ENCODE assay signal across 18 cellular contexts in the genomic region with DNA sequence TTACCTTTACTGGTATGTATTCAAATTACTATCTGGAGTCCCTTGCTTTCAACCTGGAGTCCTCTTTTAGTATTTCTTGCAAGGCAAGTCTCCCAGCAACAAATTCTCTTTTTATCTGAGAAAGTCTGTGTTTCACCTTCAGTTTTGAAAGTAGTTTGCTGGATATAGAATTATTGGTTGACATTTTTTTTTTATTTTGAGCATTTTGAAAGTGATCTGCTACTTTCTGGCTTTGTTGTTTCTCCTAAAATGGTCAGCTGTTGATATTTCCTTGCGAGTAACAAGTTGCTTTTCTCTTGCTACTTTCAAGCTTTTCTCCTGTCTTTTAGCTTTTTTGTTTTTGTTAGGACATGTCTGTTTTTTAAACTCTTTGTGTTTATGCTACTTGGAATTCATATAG.
DNase-seq lines count a peak whose midpoint lies in the region; ATAC-seq and TF ChIP-seq lines count a peak whose summit lies in the region.
"Had no signal": no experiment of that assay in that cellular context is flagged by ENCODE, and none has a peak within 500 bp of the region (broad histone marks: within the 10 kb centered on the region; RNA-seq: fewer than 3 reads in every experiment).

No MANE protein-coding gene starts in this region.

- H3K4me1 ChIP-seq in adipocyte (ENCODE audit: control insufficient read depth, insufficient read depth, low read length) (no peaks in the 10 kb centered on the region), osteoblast (ENCODE audit: insufficient read depth, low read length) (no peaks in the 10 kb centered on the region)
- H3K4me1 ChIP-seq: A549; BLaER1 treated with 17β-estradiol and CSF1 and Interleukin-3, amounts not matched to agents 10 nM and 100 nM; Caco-2 had no signal

- peaks cover 23 to 25% of the 10 kb centered on the region in 2 donors for H3K36me3 Mint-ChIP-seq in activated T-cell treated with anti-CD3 and anti-CD28 coated beads, Interleukin-2, amount 50 U/mL, for 72 hours (ENCODE audit: insufficient read depth in 2 of 2)
- peaks cover 6% of the 10 kb centered on the region for H3K36me3 Mint-ChIP-seq in activated T-cell treated with anti-CD3 and anti-CD28 coated beads, Interleukin-2, amount 50 U/mL, for 24 hours (ENCODE audit: low read depth)
- H3K36me3 Mint-ChIP-seq in activated naive CD4-positive, alpha-beta T cell treated with anti-CD3 and anti-CD28 coated beads for 36 hours (ENCODE audit: low read depth), result peaks cover 2% of the 10 kb centered on the region

- no peak overlapping the region for H3K27ac ChIP-seq in osteoblast (ENCODE audit: low read depth, low read length)
- H3K27ac ChIP-seq: 22Rv1; A549; BLaER1 treated with 17β-estradiol and CSF1 and Interleukin-3, amounts not matched to agents 10 nM and 100 nM; C4-2B had no signal

- H3K9me3 Mint-ChIP-seq in activated T-cell treated with anti-CD3 and anti-CD28 coated beads, Interleukin-2, amount 50 U/mL, for 72 hours, result peaks cover 17 to 20% of the 10 kb centered on the region in 2 donors
- peaks cover 46% of the 10 kb centered on the region for H3K9me3 Mint-ChIP-seq in activated T-cell treated with anti-CD3 and anti-CD28 coated beads, Interleukin-2, amount 50 U/mL, for 24 hours
- H3K9me3 Mint-ChIP-seq in activated naive CD4-positive, alpha-beta T cell treated with anti-CD3 and anti-CD28 coated beads for 36 hours, result peaks cover 35% of the 10 kb centered on the region

- no peak overlapping the region for H3K4me2 ChIP-seq in osteoblast (ENCODE audit: insufficient read depth, low read length)
- H3K4me2 ChIP-seq: A549; BLaER1 treated with 17β-estradiol and CSF1 and Interleukin-3, amounts not matched to agents 10 nM and 100 nM had no signal

- H3K4me3 ChIP-seq in adipocyte (ENCODE audit: low read length) (peak overlapping the region; percentile 12), osteoblast (ENCODE audit: insufficient read depth, low read length) (no peak overlapping the region)
- H3K4me3 ChIP-seq: A549; BLaER1 treated with 17β-estradiol and CSF1 and Interleukin-3, amounts not matched to agents 10 nM and 100 nM had no signal

- no peaks in the 10 kb centered on the region for H4K20me1 ChIP-seq in osteoblast (ENCODE audit: insufficient read depth, low read length)
- H4K20me1 ChIP-seq: BLaER1 treated with 17β-estradiol and CSF1 and Interleukin-3, amounts not matched to agents 10 nM and 100 nM had no signal

- no peaks in the 10 kb centered on the region for H3K4me1 Mint-ChIP-seq in activated T-cell treated with anti-CD3 and anti-CD28 coated beads, Interleukin-2, amount 50 U/mL, for 72 hours (ENCODE audit: low read depth)
- H3K4me1 Mint-ChIP-seq in activated T-cell treated with anti-CD3 and anti-CD28 coated beads, Interleukin-2, amount 50 U/mL, for 24 hours (ENCODE audit: low read depth), result no peaks in the 10 kb centered on the region
- H3K4me1 Mint-ChIP-seq in activated naive CD4-positive, alpha-beta T cell treated with anti-CD3 and anti-CD28 coated beads for 36 hours (ENCODE audit: low read depth), result no peaks in the 10 kb centered on the region
- H3K4me1 Mint-ChIP-seq: B cell had no signal

- no peaks in the 10 kb centered on the region for H3K36me3 ChIP-seq in adipocyte (ENCODE audit: control insufficient read depth, insufficient read depth, low read length, severe bottlenecking)
- H3K36me3 ChIP-seq in osteoblast (ENCODE audit: insufficient read depth, low read length), result no peaks in the 10 kb centered on the region

- no peaks in the 10 kb centered on the region for H3K27me3 Mint-ChIP-seq in activated T-cell treated with anti-CD3 and anti-CD28 coated beads, Interleukin-2, amount 50 U/mL, for 72 hours (ENCODE audit: low read depth)
- no peaks in the 10 kb centered on the region for H3K27me3 Mint-ChIP-seq in activated T-cell treated with anti-CD3 and anti-CD28 coated beads, Interleukin-2, amount 50 U/mL, for 24 hours
- no peaks in the 10 kb centered on the region for H3K27me3 Mint-ChIP-seq in activated naive CD4-positive, alpha-beta T cell treated with anti-CD3 and anti-CD28 coated beads for 36 hours (ENCODE audit: low read depth)
- H3K27me3 Mint-ChIP-seq: B cell; CD4-positive, alpha-beta T cell had no signal

- CTCF ChIA-PET in activated naive CD4-positive, alpha-beta T cell treated with anti-CD3 and anti-CD28 coated beads for 36 hours (lab: Charles Lee), result interaction anchor here (0.6 kb wide), 1 partner anchor 1322 kb away, joined by 8 read pairs; no protein-coding TSS in a partner anchor

- no peaks in the 10 kb centered on the region for H3K79me2 ChIP-seq in osteoblast (ENCODE audit: insufficient read depth, low read length)

- H3K9ac ChIP-seq in adipocyte (ENCODE audit: low read length), result no peak overlapping the region
- H3K9ac ChIP-seq: BLaER1 treated with 17β-estradiol and CSF1 and Interleukin-3, amounts not matched to agents 10 nM and 100 nM had no signal

- H3K27me3 ChIP-seq in adipocyte (replicated peaks; ENCODE audit: control insufficient read depth, insufficient read depth, low read length) (no peaks in the 10 kb centered on the region), osteoblast (ENCODE audit: insufficient read depth, low read length) (no peaks in the 10 kb centered on the region)
- H3K27me3 ChIP-seq: BLaER1 treated with 17β-estradiol and CSF1 and Interleukin-3, amounts not matched to agents 10 nM and 100 nM had no signal

- TF ChIP-seq CTCF in osteoblast (IDR thresholded peaks at IDR 0.05; ENCODE audit: extremely low read depth, low read depth, low read length), result no peak

- H3K4me3 Mint-ChIP-seq in activated T-cell treated with anti-CD3 and anti-CD28 coated beads, Interleukin-2, amount 50 U/mL, for 72 hours, result no peak overlapping the region
- no peak overlapping the region for H3K4me3 Mint-ChIP-seq in activated T-cell treated with anti-CD3 and anti-CD28 coated beads, Interleukin-2, amount 50 U/mL, for 24 hours
- no peak overlapping the region for H3K4me3 Mint-ChIP-seq in activated naive CD4-positive, alpha-beta T cell treated with anti-CD3 and anti-CD28 coated beads for 36 hours
- H3K4me3 Mint-ChIP-seq: B cell; CD4-positive, alpha-beta T cell; CD8-positive, alpha-beta T cell had no signal

- no peak for DNase-seq in activated T-cell treated with anti-CD3 and anti-CD28 coated beads, Interleukin-2, amount 50 U/mL, for 72 hours
- no peak for DNase-seq in activated T-cell treated with anti-CD3 and anti-CD28 coated beads, Interleukin-2, amount 50 U/mL, for 24 hours
- DNase-seq in adipocyte (ENCODE audit: low read depth) (no peak), osteoblast (ENCODE audit: insufficient read length, low spot score, missing footprints) (peak; percentile 2), RKO (ENCODE audit: low spot score) (no peak)
- no peak for DNase-seq in activated naive CD4-positive, alpha-beta T cell treated with anti-CD3 and anti-CD28 coated beads for 36 hours
- DNase-seq: AML-193; Caco-2; Calu3; CD4-positive, alpha-beta T cell; CD8-positive, alpha-beta T cell; DMS79 treated with DMSO at 0.1 percent for 48 hours; GF-D8 had no signal

- ATAC-seq in activated T-cell treated with anti-CD3 and anti-CD28 coated beads, Interleukin-2, amount 50 U/mL, for 72 hours (replicated peaks in 1 of 2), result no peak
- ATAC-seq: A549; CD8-positive, alpha-beta T cell had no signal

- H3K27ac Mint-ChIP-seq in activated T-cell treated with anti-CD3 and anti-CD28 coated beads, Interleukin-2, amount 50 U/mL, for 72 hours, result peak overlapping the region; percentile 72
- H3K27ac Mint-ChIP-seq in activated T-cell treated with anti-CD3 and anti-CD28 coated beads, Interleukin-2, amount 50 U/mL, for 24 hours, result no peak overlapping the region
- H3K27ac Mint-ChIP-seq in activated naive CD4-positive, alpha-beta T cell treated with anti-CD3 and anti-CD28 coated beads for 36 hours, result no peak overlapping the region
- H3K27ac Mint-ChIP-seq: B cell; CD4-positive, alpha-beta T cell; CD8-positive, alpha-beta T cell had no signal

- intact Hi-C loops in activated naive CD4-positive, alpha-beta T cell treated with anti-CD3 and anti-CD28 coated beads for 36 hours (cut with micrococcal nuclease), result no loop called here

- H3K9me3 ChIP-seq in adipocyte (ENCODE audit: control insufficient read depth, low read length) (peaks cover 7% of the 10 kb centered on the region), osteoblast (ENCODE audit: low read depth, low read length) (peaks cover 2% of the 10 kb centered on the region)
- H3K9me3 ChIP-seq: Caco-2 had no signal

- no peak overlapping the region for H2AFZ ChIP-seq in osteoblast (ENCODE audit: low read length)
